ENCODE assay signal across 9 cellular contexts in the genomic region with DNA sequence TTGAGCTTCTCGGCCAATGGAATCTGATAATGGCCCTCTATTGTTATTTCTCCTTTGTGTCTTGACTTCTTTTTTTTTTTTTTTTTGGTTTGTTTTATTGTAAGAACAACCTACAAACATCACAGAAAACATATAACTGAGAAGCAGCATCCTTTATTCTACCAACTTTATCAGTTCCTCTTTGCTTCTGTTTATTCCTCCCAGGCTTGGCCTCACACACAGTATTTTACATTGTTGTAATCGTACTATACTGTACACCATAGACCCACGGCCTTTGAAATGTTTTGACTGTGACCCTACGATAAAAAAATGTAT. TPM values are rescaled to one million over a fixed set of nuclear protein-coding genes. Genes with fewer than 3 reads are reported as not detected.
A peak's percentile ranks its signal among the peaks of the same experiment; 100 is the strongest.
DNase-seq lines count a peak whose midpoint lies in the region; ATAC-seq and TF ChIP-seq lines count a peak whose summit lies in the region.
"Had no signal": no experiment of that assay in that cellular context is flagged by ENCODE, and none has a peak within 500 bp of the region (broad histone marks: within the 10 kb centered on the region; RNA-seq: fewer than 3 reads in every experiment).

No MANE protein-coding gene starts in this region.

- intact Hi-C loops in Caco-2 (cut with micrococcal nuclease; ENCODE audit: unreplicated experiment), result no loop called here
- intact Hi-C loops in PC-3 (cut with micrococcal nuclease), result no loop called here

- no peak overlapping the region for H3K27ac ChIP-seq in PC-3 (ENCODE audit: low read length)
- H3K27ac ChIP-seq: epithelial cell of prostate had no signal

- H3K9me3 Mint-ChIP-seq in Caco-2 (ENCODE audit: unreplicated experiment), result no peaks in the 10 kb centered on the region
- no peaks in the 10 kb centered on the region for H3K9me3 Mint-ChIP-seq in endothelial cell (ENCODE audit: unreplicated experiment)
- H3K9me3 Mint-ChIP-seq in osteocyte (ENCODE audit: unreplicated experiment), result no peaks in the 10 kb centered on the region

- H3K9me3 ChIP-seq in Caco-2 (no peaks in the 10 kb centered on the region), PC-3 (ENCODE audit: low read length) (no peaks in the 10 kb centered on the region)

- H3K4me3 ChIP-seq in Caco-2 (ENCODE audit: low read depth, low read length) (no peak overlapping the region; the same call in 1 of the 2 replicates), PC-3 (ENCODE audit: low read length) (peak overlapping the region; percentile 78; the same call in 1 of the 2 replicates)

- peak overlapping the region; percentile 87 for H2AFZ ChIP-seq in PC-3 (ENCODE audit: low read length)

- no peaks in the 10 kb centered on the region for H3K79me2 ChIP-seq in PC-3 (ENCODE audit: low read length)

- H3K36me3 Mint-ChIP-seq in Caco-2 (ENCODE audit: insufficient read depth, unreplicated experiment), result peaks cover 8% of the 10 kb centered on the region
- no peaks in the 10 kb centered on the region for H3K36me3 Mint-ChIP-seq in endothelial cell (ENCODE audit: low read depth, unreplicated experiment)
- no peaks in the 10 kb centered on the region for H3K36me3 Mint-ChIP-seq in osteocyte (ENCODE audit: unreplicated experiment)

- peak overlapping the region; percentile 87; the same call in 1 of the 2 replicates for H3K9ac ChIP-seq in PC-3 (ENCODE audit: low read length)

- H3K36me3 ChIP-seq in Caco-2 (ENCODE audit: control insufficient read depth, insufficient read depth, low read length), result no peaks in the 10 kb centered on the region; the same call in 1 of the 2 replicates
- H3K36me3 ChIP-seq in PC-3 (ENCODE audit: low read depth, low read length), result no peaks in the 10 kb centered on the region

- H3K4me2 ChIP-seq in PC-3 (ENCODE audit: low read length), result peak overlapping the region; percentile 90

- H3F3A ChIP-seq in PC-3 (ENCODE audit: low read length, unreplicated experiment), result no peaks in the 10 kb centered on the region

- no TSS peak for BruUV-seq in Caco-2 (replicated peaks; lab: Mats Ljungman, UMichigan)
- no TSS peak for BruUV-seq in PC-3 (replicated peaks; lab: Mats Ljungman, UMichigan)

- no peaks in the 10 kb centered on the region for H4K20me1 ChIP-seq in PC-3 (ENCODE audit: low read length)

- H3K4me1 Mint-ChIP-seq in Caco-2 (ENCODE audit: low read depth, unreplicated experiment) (peaks cover 16% of the 10 kb centered on the region), endothelial cell (ENCODE audit: unreplicated experiment) (peaks cover 37% of the 10 kb centered on the region), osteocyte (ENCODE audit: unreplicated experiment) (peaks cover 17% of the 10 kb centered on the region)

- H3K27me3 Mint-ChIP-seq in Caco-2 (ENCODE audit: insufficient read depth, unreplicated experiment) (no peaks in the 10 kb centered on the region), endothelial cell (ENCODE audit: unreplicated experiment) (peaks cover 3% of the 10 kb centered on the region), osteocyte (ENCODE audit: unreplicated experiment) (peaks cover 6% of the 10 kb centered on the region)

- DNase-seq in Caco-2 (no peak), PC-3 (no peak), endothelial cell (ENCODE audit: low spot score) (no peak), osteocyte (ENCODE audit: extremely low spot score, unreplicated experiment) (no peak), NCI-H446 (lab: John Stamatoyannopoulos, UW) (no peak), T-helper 9 cell (no peak), NCI-H1436 treated with DMSO at 0.1 percent for 48 hours (lab: John Stamatoyannopoulos, UW) (no peak)

- H3K27ac Mint-ChIP-seq in Caco-2 (ENCODE audit: unreplicated experiment) (peak overlapping the region; percentile 92), endothelial cell (ENCODE audit: unreplicated experiment) (peak overlapping the region; percentile 85), osteocyte (ENCODE audit: unreplicated experiment) (peak overlapping the region; percentile 83)

- no peaks in the 10 kb centered on the region for H3K9me2 ChIP-seq in PC-3 (replicated peaks; ENCODE audit: low read length)

- CTCF ChIA-PET in Caco-2 (lab: Charles Lee), result interaction anchor here (0.7 to 1.2 kb wide), 4 partner anchors 8 to 66 kb away, joined by 3 to 5 read pairs (median 4); no protein-coding TSS in a partner anchor
- CTCF ChIA-PET in PC-3 (lab: Charles Lee), result no interaction called here

- no peaks in the 10 kb centered on the region for H3K27me3 ChIP-seq in Caco-2 (replicated peaks; ENCODE audit: control insufficient read depth, insufficient read depth, low read length)
- H3K27me3 ChIP-seq in PC-3 (ENCODE audit: low read length), result no peaks in the 10 kb centered on the region

- TF ChIP-seq CTCF in Caco-2 (IDR thresholded peaks at IDR 0.05; ENCODE audit: insufficient read depth in 1 of 2, low read depth in 1 of 2, low read length in 1 of 2, severe bottlenecking in 1 of 2, unreplicated experiment in 1 of 2) (no peak), PC-3 (conservative IDR thresholded peaks at IDR 0.05; ENCODE audit: low read depth, low read length) (no peak), endothelial cell (IDR thresholded peaks at IDR 0.05; ENCODE audit: unreplicated experiment) (no peak), osteocyte (IDR thresholded peaks at IDR 0.05) (no peak)

- POLR2A ChIA-PET in Caco-2 (lab: Charles Lee) (interaction anchor here (0.5 to 1.0 kb wide), 3 partner anchors 8 to 554 kb away, joined by 3 to 4 read pairs (median 3); no protein-coding TSS in a partner anchor), PC-3 (lab: Charles Lee; ENCODE audit: unreplicated experiment) (interaction anchor here (0.8 kb wide), 1 partner anchor 16 kb away, joined by 3 read pairs; no protein-coding TSS in a partner anchor)

- H3K4me3 Mint-ChIP-seq in Caco-2 (ENCODE audit: unreplicated experiment) (peak overlapping the region; percentile 89), endothelial cell (ENCODE audit: unreplicated experiment) (peak overlapping the region; percentile 97), osteocyte (ENCODE audit: unreplicated experiment) (peak overlapping the region; percentile 92)

- no peak for ATAC-seq in PC-3
- ATAC-seq in HG03378 (IDR thresholded peaks at IDR 0.05; ENCODE audit: unreplicated experiment), result no peak

- H3K4me1 ChIP-seq in Caco-2, result peaks cover 28% of the 10 kb centered on the region
- peaks cover 6% of the 10 kb centered on the region; the same call in 1 of the 2 replicates for H3K4me1 ChIP-seq in PC-3 (ENCODE audit: insufficient read depth, low read length)

RNA-seq across cellular contexts. Expression of gene CCDC167, which starts 0.6 kb away (rescaled TPM):
- total RNA-seq in Caco-2 (2022), result 30.6 and 32.3 TPM in 2 replicates
- total RNA-seq in PC-3 (2014; rRNA removed), result 54.1 and 56.9 TPM in 2 replicates
- total RNA-seq in endothelial cell (ENCODE audit: unreplicated experiment), result 38.0 TPM
- total RNA-seq in osteocyte, result 22.7 and 23.0 TPM in 2 replicates
